34 cellular contexts compared by ENCODE assay signal in the genomic region with DNA sequence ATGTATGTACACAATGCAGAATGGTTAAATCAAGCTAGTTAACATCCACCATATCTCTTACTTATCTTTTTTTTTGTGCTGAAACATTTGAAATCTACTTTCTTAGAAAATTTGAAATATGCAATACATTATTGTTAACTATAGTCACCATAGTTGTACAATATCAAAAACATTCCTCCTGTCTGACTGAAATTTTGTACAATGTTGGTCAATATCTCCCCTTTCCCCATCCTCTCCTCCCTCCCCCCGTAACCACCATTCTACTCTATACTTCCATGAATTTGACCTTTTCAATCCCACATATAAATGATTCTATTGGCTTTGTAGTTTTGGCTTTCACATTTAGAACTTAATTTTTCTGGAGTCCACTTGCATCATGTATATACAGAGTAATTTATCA.
"Had no signal": no experiment of that assay in that cellular context is flagged by ENCODE, and none has a peak within 500 bp of the region (broad histone marks: within the 10 kb centered on the region; RNA-seq: fewer than 3 reads in every experiment).

No MANE protein-coding gene starts in this region.

- H3K36me3 ChIP-seq: MG63 had no signal

- DNase-seq: Karpas-422, Kasumi-1, MG63, MM.1S, MV-4-11, NCI-H1048, NCI-H1092, NCI-H1092 treated with DMSO at 0.1 percent for 48 hours, NCI-H1105, NCI-H1105 treated with DMSO at 0.1 percent for 48 hours, NCI-H1417, NCI-H1417 treated with DMSO at 0.1 percent for 48 hours, NCI-H1436, NCI-H1436 treated with DMSO at 0.1 percent for 48 hours, NCI-H146, NCI-H1694, NCI-H1694 treated with DMSO at 0.1 percent for 48 hours, NCI-H187, NCI-H187 treated with DMSO at 0.1 percent for 48 hours, NCI-H1930, NCI-H2029, NCI-H2029 treated with DMSO at 0.1 percent for 48 hours, NCI-H2081, NCI-H2081 treated with DMSO at 0.1 percent for 48 hours, NCI-H2107, NCI-H2171, NCI-H2171 treated with DMSO at 0.1 percent for 48 hours, NCI-H226, NCI-H345, NCI-H446, NCI-H446 treated with DMSO at 0.1 percent for 48 hours, NCI-H510A, NCI-H510A treated with DMSO at 0.1 percent for 48 hours, NCI-H524 had no signal

- H3K9me3 ChIP-seq: MG63 had no signal

- H3K4me3 ChIP-seq: MG63 had no signal
